In the genomic region with DNA sequence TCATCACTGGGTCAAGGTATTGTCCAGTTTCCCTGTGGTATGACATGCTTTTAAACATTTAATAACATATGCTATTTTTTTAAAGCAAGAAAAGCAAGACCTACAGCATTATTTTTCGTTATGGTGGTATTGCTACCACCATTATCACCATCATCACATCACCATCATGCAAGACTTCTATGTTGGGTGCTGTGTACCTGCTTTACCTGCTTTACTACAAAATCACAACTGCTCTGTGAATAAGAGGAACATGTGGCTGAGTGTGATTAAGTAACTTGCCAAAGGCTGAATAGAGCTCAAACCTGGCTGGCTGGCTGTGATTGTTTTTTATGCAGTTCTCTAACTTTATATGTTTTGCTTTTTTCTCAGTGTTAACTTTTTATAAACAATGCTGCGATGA, we compare ENCODE assay signal across 9 cellular contexts.
"Had no signal": no experiment of that assay in that cellular context is flagged by ENCODE, and none has a peak within 500 bp of the region (broad histone marks: within the 10 kb centered on the region; RNA-seq: fewer than 3 reads in every experiment).

No MANE protein-coding gene starts in this region.

- H3K9me3 ChIP-seq: HAP-1 had no signal

- ATAC-seq: HCT116, K562 had no signal

- H3K27ac ChIP-seq: GM23248 had no signal

- H3K36me3 ChIP-seq: HAP-1 had no signal

- H2AFZ ChIP-seq: GM23248 had no signal

- DNase-seq: GM23248, GOT3, H7, HFFc6, IMR-90 had no signal

- FAIRE-seq: HTR-8/SVneo, K562 had no signal

- H3K4me3 ChIP-seq: GM23248, HAP-1, K562 had no signal

- H3K4me1 ChIP-seq: HAP-1 had no signal
